ENCODE assay signal across 8 cellular contexts in genomic region chr2:84458436-84459027, GRCh38. TPM values are rescaled to one million over a fixed set of nuclear protein-coding genes. Genes with fewer than 3 reads are reported as not detected.
DNase-seq lines count a peak whose midpoint lies in the region; ATAC-seq and TF ChIP-seq lines count a peak whose summit lies in the region.

No MANE protein-coding gene starts in this region.

- TF ChIP-seq EP300 in sigmoid colon (IDR thresholded peaks at IDR 0.05), result no peak

- H3K27me3 Mint-ChIP-seq in activated naive CD8-positive, alpha-beta T cell, result no peaks in the 10 kb centered on the region

- TF ChIP-seq CTCF in GM12865 (IDR thresholded peaks at IDR 0.05; ENCODE audit: insufficient read depth, low read depth, low read length, missing control alignments), result no peak
- TF ChIP-seq CTCF in LNCaP clone FGC (IDR thresholded peaks at IDR 0.05; ENCODE audit: control insufficient read depth, extremely low read depth, insufficient read depth), result no peak
- TF ChIP-seq CTCF in sigmoid colon (IDR thresholded peaks at IDR 0.05), result peak in 1 of 4 experiments; percentile 5

- H3K27ac Mint-ChIP-seq in activated naive CD8-positive, alpha-beta T cell, result peak overlapping the region; percentile 88

- ATAC-seq in GM21786 (IDR thresholded peaks at IDR 0.05; ENCODE audit: unreplicated experiment) (peak; percentile 30), right cardiac atrium (peak; percentile 52 to 65)

- DNase-seq in GM12865 (ENCODE audit: low read depth), result peak; percentile 35
- no peak for DNase-seq in LNCaP clone FGC (ENCODE audit: low read depth)
- no peak for DNase-seq in right cardiac atrium
- DNase-seq in sigmoid colon, result peak; percentile 70
- DNase-seq in NCI-H1092 treated with DMSO at 0.1 percent for 48 hours (lab: John Stamatoyannopoulos, UW), result no peak
- DNase-seq in T1000 (lab: John Stamatoyannopoulos, UW), result no peak

- no peaks in the 10 kb centered on the region for H3K9me3 Mint-ChIP-seq in activated naive CD8-positive, alpha-beta T cell (ENCODE audit: low read depth)

- H3K4me1 ChIP-seq in right cardiac atrium (ENCODE audit: control insufficient read depth, insufficient read depth, low read length), result no peaks in the 10 kb centered on the region
- H3K4me1 ChIP-seq in sigmoid colon, result peaks cover 0 to 52% (median 37%) of the 10 kb centered on the region in 4 donors

- H3K36me3 Mint-ChIP-seq in activated naive CD8-positive, alpha-beta T cell, result peaks cover 2% of the 10 kb centered on the region

- H3K4me3 ChIP-seq in GM12865 (ENCODE audit: low read depth, low read length), result peak overlapping the region; percentile 89
- peak overlapping the region; percentile 88 for H3K4me3 ChIP-seq in LNCaP clone FGC (ENCODE audit: low read depth, low read length)
- H3K4me3 ChIP-seq in right cardiac atrium (ENCODE audit: low read length), result peak overlapping the region; percentile 96
- peak overlapping the region; percentile 81 to 99 (median 89) for H3K4me3 ChIP-seq in sigmoid colon

- H3K27me3 ChIP-seq in right cardiac atrium (ENCODE audit: control insufficient read depth, insufficient read depth), result no peaks in the 10 kb centered on the region
- H3K27me3 ChIP-seq in sigmoid colon, result no peaks in the 10 kb centered on the region

- intact Hi-C loops in right cardiac atrium (cut with DNase I), result no loop called here
- intact Hi-C loops in sigmoid colon (cut with DNase I), result no loop called here

- no peaks in the 10 kb centered on the region for H3K36me3 ChIP-seq in sigmoid colon

- peak overlapping the region; percentile 93 for H3K4me3 Mint-ChIP-seq in activated naive CD8-positive, alpha-beta T cell

- WGBS in right cardiac atrium, result 1% methylated on average over 19 of the region's 19 CpGs
- 1 to 4% methylated on average over 19 of the region's 19 CpGs for WGBS in sigmoid colon, 2 donors

- peaks cover 53% of the 10 kb centered on the region for H3K4me1 Mint-ChIP-seq in activated naive CD8-positive, alpha-beta T cell (ENCODE audit: low read depth)

- no peak for TF ChIP-seq POLR2A in sigmoid colon (IDR thresholded peaks at IDR 0.05)

- peak overlapping the region; percentile 94 for H3K27ac ChIP-seq in right cardiac atrium (ENCODE audit: low read length)
- H3K27ac ChIP-seq in sigmoid colon, result peak overlapping the region; percentile 89 to 95 (median 90)

- H3K9me3 ChIP-seq in right cardiac atrium (ENCODE audit: control insufficient read depth, low read length) (no peaks in the 10 kb centered on the region), sigmoid colon (no peaks in the 10 kb centered on the region)

RNA-seq across cellular contexts. Expression of gene SUCLG1, which starts 0.5 kb away (rescaled TPM):
- total RNA-seq in right cardiac atrium, result 100 to 1,000 TPM; 161 to 208 (median 193) TPM
- 307 TPM for polyA plus RNA-seq in right cardiac atrium
- total RNA-seq in sigmoid colon, result 100 to 1,000 TPM in 2 of 4 donors, 10 to 100 TPM in 2; 75.6 to 125 (median 99.8) TPM
- polyA plus RNA-seq in sigmoid colon, result 100 to 1,000 TPM; 150 to 423 (median 244) TPM

RNA-seq across cellular contexts. Expression of gene DNAH6, which starts 57.8 kb away (rescaled TPM):
- total RNA-seq in right cardiac atrium, result under 1 TPM; 0.26 to 0.60 (median 0.41) TPM
- polyA plus RNA-seq in right cardiac atrium, result 0.07 TPM
- under 1 TPM; 0.33 to 0.55 (median 0.45) TPM for total RNA-seq in sigmoid colon
- under 1 TPM in 1 of 3 donors, not detected in 2; 0.20 TPM for polyA plus RNA-seq in sigmoid colon

Comparison
In these comparisons a context has a peak if more than half of its experiments do, and no peak if none do; other contexts are left out.
1. DNase-seq: peak in GM12865 (single experiment) and sigmoid colon (single experiment); none in LNCaP clone FGC (single experiment), right cardiac atrium (0 of 3), NCI-H1092 treated with DMSO at 0.1 percent for 48 hours (single experiment) and T1000 (single experiment).
2. Peak in every context shown above with its lines, with median percentiles within 50 percentile points of each other: H3K4me3 ChIP-seq.